9 cellular contexts compared by ENCODE assay signal in genomic region chr17:29154516-29155234, GRCh38. TPM values are rescaled to one million over a fixed set of nuclear protein-coding genes. Genes with fewer than 3 reads are reported as not detected.
DNase-seq lines count a peak whose midpoint lies in the region; ATAC-seq, FAIRE-seq and TF ChIP-seq lines count a peak whose summit lies in the region.
"Had no signal": no experiment of that assay in that cellular context is flagged by ENCODE, and none has a peak within 500 bp of the region (broad histone marks: within the 10 kb centered on the region; RNA-seq: fewer than 3 reads in every experiment).

No MANE protein-coding gene starts in this region.

- ATAC-seq in activated naive CD4-positive, alpha-beta T cell treated with anti-CD3 and anti-CD28 coated beads, Interleukin-2, amount 50 U/mL, for 72 hours = peak; percentile 57 to 70
- ATAC-seq in HG02970 (IDR thresholded peaks at IDR 0.05; ENCODE audit: low FRiP score, unreplicated experiment) = no peak

- peak overlapping the region; percentile 88 to 97 for H3K27ac Mint-ChIP-seq in activated naive CD4-positive, alpha-beta T cell treated with anti-CD3 and anti-CD28 coated beads, Interleukin-2, amount 50 U/mL, for 72 hours

- no peaks in the 10 kb centered on the region for H3K9me3 ChIP-seq in HUES6 (ENCODE audit: control insufficient read depth, insufficient read depth, low read depth, low read length)
- H3K9me3 ChIP-seq in kidney (ENCODE audit: control insufficient read depth in 1 of 2, low read length in 2 of 2) = no peaks in the 10 kb centered on the region

- H3K27me3 ChIP-seq in HUES6 (ENCODE audit: control insufficient read depth, insufficient read depth, low read length) = no peaks in the 10 kb centered on the region

- peaks cover 53% of the 10 kb centered on the region for H3K4me1 ChIP-seq in HUES6 (ENCODE audit: control insufficient read depth, insufficient read depth, low read length)
- peaks cover 54 to 55% of the 10 kb centered on the region in 2 donors for H3K4me1 ChIP-seq in kidney (ENCODE audit: control insufficient read depth in 1 of 2, insufficient read depth in 1 of 2, low read depth in 1 of 2, low read length in 2 of 2)

- intact Hi-C loops in kidney (cut with DNase I) = no loop called here

- H3K9me3 Mint-ChIP-seq in activated naive CD4-positive, alpha-beta T cell treated with anti-CD3 and anti-CD28 coated beads, Interleukin-2, amount 50 U/mL, for 72 hours = no peaks in the 10 kb centered on the region

- H3K9ac ChIP-seq in HUES6 (ENCODE audit: low read length) (peak overlapping the region; percentile 36), kidney (ENCODE audit: low read length in 2 of 2) (peak overlapping the region; percentile 40 to 42)

- H3K36me3 ChIP-seq in HUES6 (ENCODE audit: control insufficient read depth, insufficient read depth, low read length) = no peaks in the 10 kb centered on the region
- H3K36me3 ChIP-seq in kidney (ENCODE audit: control insufficient read depth in 1 of 2, insufficient read depth in 2 of 2, low read length in 2 of 2) = no peaks in the 10 kb centered on the region

- DNase-seq in activated naive CD4-positive, alpha-beta T cell treated with anti-CD3 and anti-CD28 coated beads, Interleukin-2, amount 50 U/mL, for 72 hours (ENCODE audit: low spot score in 2 of 2) = no peak
- DNase-seq in kidney = peak; percentile 55
- peak; percentile 13 for DNase-seq in stimulated activated naive CD4-positive, alpha-beta T cell treated with Interleukin-2 at 50 U/mL for 16 hours (lab: John Stamatoyannopoulos, UW)
- no peak for DNase-seq in NK-92 (lab: John Stamatoyannopoulos, UW; ENCODE audit: unreplicated experiment)
- no peak for DNase-seq in cerebellar cortex (ENCODE audit: low spot score)
- DNase-seq: NCI-H82 had no signal

- TF ChIP-seq CTCF in kidney (IDR thresholded peaks at IDR 0.05; ENCODE audit: borderline replicate concordance, extremely low read depth, insufficient read depth) = no peak

- no peak overlapping the region for H3K27ac ChIP-seq in HUES6 (ENCODE audit: low read depth, low read length)
- H3K27ac ChIP-seq in kidney (ENCODE audit: low read depth in 2 of 2, low read length in 2 of 2) = peak overlapping the region; percentile 91 to 92

- H3K4me3 ChIP-seq in HUES6 (ENCODE audit: low read depth, low read length) (no peak overlapping the region), kidney (ENCODE audit: low read length in 2 of 2) (peak overlapping the region; percentile 24 to 31)

- H3K36me3 Mint-ChIP-seq in activated naive CD4-positive, alpha-beta T cell treated with anti-CD3 and anti-CD28 coated beads, Interleukin-2, amount 50 U/mL, for 72 hours = no peaks in the 10 kb centered on the region

- FAIRE-seq in kidney (lab: Jason Lieb, UNC) = no peak
- FAIRE-seq: colon had no signal

RNA-seq across cellular contexts. Expression of gene MYO18A, which starts 25.5 kb away (rescaled TPM):
- total RNA-seq in activated naive CD4-positive, alpha-beta T cell treated with anti-CD3 and anti-CD28 coated beads, Interleukin-2, amount 50 U/mL, for 72 hours = 10 to 100 TPM; 38.8 to 62.8 TPM
- total RNA-seq in kidney = 60.7 TPM
- 25.6 TPM for polyA plus RNA-seq in kidney (ENCODE audit: insufficient read depth, low read depth, low replicate concordance)

Comparison
In these comparisons a context has a peak if more than half of its experiments do, and no peak if none do; other contexts are left out.
1. DNase-seq: peak in kidney (single experiment) and stimulated activated naive CD4-positive, alpha-beta T cell treated with Interleukin-2 at 50 U/mL for 16 hours (single experiment); none in activated naive CD4-positive, alpha-beta T cell treated with anti-CD3 and anti-CD28 coated beads, Interleukin-2, amount 50 U/mL, for 72 hours (0 of 2), NK-92 (single experiment) and cerebellar cortex (single experiment).